ENCODE assay signal across 23 cellular contexts in the genomic region with DNA sequence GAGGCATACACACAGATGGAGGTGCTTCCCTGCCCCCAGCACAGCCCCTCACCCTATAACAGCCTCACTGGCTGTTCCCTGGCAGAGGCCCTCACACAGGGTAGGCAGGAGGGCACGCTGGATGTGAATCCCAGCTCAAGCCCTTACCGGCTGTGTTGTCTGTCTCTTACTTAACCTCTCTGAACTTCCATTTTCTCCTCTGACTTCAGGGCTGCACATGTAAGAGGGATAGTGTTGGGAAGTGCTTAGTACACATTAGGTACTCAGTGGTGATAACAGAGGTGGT. TPM values are rescaled to one million over a fixed set of nuclear protein-coding genes. Genes with fewer than 3 reads are reported as not detected.
"Had no signal": no experiment of that assay in that cellular context is flagged by ENCODE, and none has a peak within 500 bp of the region (broad histone marks: within the 10 kb centered on the region; RNA-seq: fewer than 3 reads in every experiment).

No MANE protein-coding gene starts in this region.

- H3K9me3 ChIP-seq: ascending aorta, breast epithelium, gastrocnemius medialis, heart left ventricle, upper lobe of left lung had no signal

- H3K27me3 ChIP-seq: ascending aorta, breast epithelium, gastrocnemius medialis, heart left ventricle, upper lobe of left lung had no signal

- H3K4me3 ChIP-seq: ascending aorta, breast epithelium, gastrocnemius medialis, heart left ventricle, lung, upper lobe of left lung had no signal

- H3K36me3 Mint-ChIP-seq: naive B cell had no signal

- ATAC-seq: activated CD4-positive, CD25-positive, alpha-beta regulatory T cell treated with anti-CD3 and anti-CD28 coated beads, Interleukin-2, amount 50 U/mL, for 24 hours; activated naive CD8-positive, alpha-beta T cell treated with anti-CD3 and anti-CD28 coated beads, Interleukin-2, amount 50 U/mL, for 24 hours; gastrocnemius medialis; heart left ventricle had no signal

- H3K9me3 Mint-ChIP-seq: activated naive CD4-positive, alpha-beta T cell treated with anti-CD3 and anti-CD28 coated beads for 36 hours; activated naive CD8-positive, alpha-beta T cell treated with anti-CD3 and anti-CD28 coated beads, Interleukin-2, amount 50 U/mL, for 24 hours; activated T-helper 2 cell treated with anti-CD3 and anti-CD28 coated beads, Interferon-gamma antibody, Interleukin-2, Interleukin-4, amounts not matched to agents 10 μg/mL and 5 μg/mL and 100 μg/mL, durations not matched to agents 14 hours and 24 hours and 36 hours; naive B cell had no signal

- DNase-seq: activated CD4-positive, alpha-beta T cell treated with anti-CD3 and anti-CD28 coated beads, Interleukin-2, amount 50 U/mL, for 48 hours; activated naive CD4-positive, alpha-beta T cell treated with anti-CD3 and anti-CD28 coated beads for 36 hours; activated naive CD8-positive, alpha-beta T cell treated with anti-CD3 and anti-CD28 coated beads, Interleukin-2, amount 50 U/mL, for 24 hours; activated T-cell treated with anti-CD3 and anti-CD28 coated beads, Interleukin-2, amount 50 U/mL, for 1 hour; cerebellar nuclear complex; effector CD8-positive, alpha-beta T cell; gastrocnemius medialis; naive B cell; stimulated activated CD4-positive, alpha-beta T cell treated with anti-CD3 and anti-CD28 coated beads, Interleukin-15, amount 100 ng/mL, for 24 hours; stimulated activated CD4-positive, alpha-beta T cell treated with anti-CD3 and anti-CD28 coated beads, Interleukin-4, amount 100 ng/mL, for 1 hour; stimulated activated naive CD4-positive, alpha-beta T cell; substantia nigra; upper lobe of left lung had no signal

- H3K36me3 ChIP-seq: ascending aorta, breast epithelium, gastrocnemius medialis, heart left ventricle, upper lobe of left lung had no signal

- H3K27ac Mint-ChIP-seq: activated naive CD4-positive, alpha-beta T cell treated with anti-CD3 and anti-CD28 coated beads for 36 hours had no signal

- H3K27ac ChIP-seq: ascending aorta, gastrocnemius medialis, heart left ventricle, upper lobe of left lung had no signal

RNA-seq across cellular contexts. Expression of a gene that starts 39.7 kb away (rescaled TPM):
- total RNA-seq: activated naive CD4-positive, alpha-beta T cell treated with anti-CD3 and anti-CD28 coated beads for 36 hours; activated T-helper 2 cell treated with anti-CD3 and anti-CD28 coated beads, Interferon-gamma antibody, Interleukin-2, Interleukin-4, amounts not matched to agents 10 μg/mL and 5 μg/mL and 100 μg/mL, durations not matched to agents 14 hours and 24 hours and 36 hours; gastrocnemius medialis had no signal
- polyA plus RNA-seq: heart left ventricle had no signal

RNA-seq across cellular contexts. Expression of a gene that starts 48.0 kb away (rescaled TPM):
- total RNA-seq: activated naive CD4-positive, alpha-beta T cell treated with anti-CD3 and anti-CD28 coated beads for 36 hours; activated T-helper 2 cell treated with anti-CD3 and anti-CD28 coated beads, Interferon-gamma antibody, Interleukin-2, Interleukin-4, amounts not matched to agents 10 μg/mL and 5 μg/mL and 100 μg/mL, durations not matched to agents 14 hours and 24 hours and 36 hours; ascending aorta; breast epithelium; endothelial cell of umbilical vein; gastrocnemius medialis; heart left ventricle; lung; mononuclear cell; posterior vena cava; skeletal muscle tissue; upper lobe of left lung had no signal
- polyA plus RNA-seq: endothelial cell of umbilical vein, heart left ventricle, lung had no signal

RNA-seq across cellular contexts. Expression of a gene that starts 51.5 kb away (rescaled TPM):
- total RNA-seq: activated naive CD4-positive, alpha-beta T cell treated with anti-CD3 and anti-CD28 coated beads for 36 hours; activated T-helper 2 cell treated with anti-CD3 and anti-CD28 coated beads, Interferon-gamma antibody, Interleukin-2, Interleukin-4, amounts not matched to agents 10 μg/mL and 5 μg/mL and 100 μg/mL, durations not matched to agents 14 hours and 24 hours and 36 hours; endothelial cell of umbilical vein; heart left ventricle; mononuclear cell; posterior vena cava; upper lobe of left lung had no signal
- polyA plus RNA-seq: endothelial cell of umbilical vein had no signal
